In the genomic region with DNA sequence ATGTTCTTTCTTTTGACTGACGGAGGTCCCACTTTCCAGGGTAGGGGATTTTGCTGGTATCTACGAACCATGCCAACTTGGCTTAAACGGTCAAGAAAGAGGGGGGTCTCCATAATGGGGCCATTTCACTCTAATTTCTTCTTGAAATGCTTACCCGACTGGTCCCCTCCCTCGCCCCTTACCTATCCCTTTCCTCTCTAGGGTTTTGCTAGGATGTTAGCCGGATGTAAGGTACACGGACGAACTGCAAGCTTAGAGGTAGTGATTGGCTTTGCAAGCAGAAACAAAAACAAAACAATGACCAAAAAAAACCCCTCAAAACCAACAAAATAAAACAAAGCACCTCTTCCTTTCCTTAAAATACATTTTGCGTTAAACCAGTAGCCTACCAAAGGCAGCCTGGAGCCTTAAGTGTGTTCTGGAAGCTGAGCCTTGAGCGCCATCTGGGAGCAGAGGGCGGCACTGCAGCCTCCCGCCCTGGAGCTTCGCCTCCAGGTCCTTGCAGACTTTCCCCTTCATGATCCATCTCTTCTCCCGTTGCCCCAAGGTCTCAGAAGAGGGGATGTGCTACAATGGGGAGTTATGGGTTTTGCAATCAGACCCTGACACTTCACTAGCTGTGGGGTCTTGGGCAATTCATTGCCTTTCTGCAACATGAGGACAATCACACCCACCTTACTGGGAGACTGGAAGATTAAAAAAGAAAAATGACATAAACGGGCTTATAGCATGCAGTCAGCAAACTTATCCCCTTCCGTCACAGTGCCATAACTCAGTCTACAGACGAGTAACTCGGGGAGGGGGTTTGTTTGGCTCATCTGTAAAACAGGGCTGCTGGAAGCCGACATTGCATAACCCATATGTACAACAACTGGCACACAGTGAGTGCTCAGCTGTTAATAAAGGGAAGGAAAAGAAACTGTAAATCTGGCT, we compare ENCODE assay signal across 8 cellular contexts.
A peak's percentile ranks its signal among the peaks of the same experiment; 100 is the strongest.
DNase-seq lines count a peak whose midpoint lies in the region; ATAC-seq and TF ChIP-seq lines count a peak whose summit lies in the region.
"Not testable (repeated sequence)": the region's sequence is repeated elsewhere in the genome, so short reads cannot be mapped to it uniquely, and the experiment has no call there.

No MANE protein-coding gene starts in this region.

- WGBS in esophagus muscularis mucosa: 35% methylated on average over 7 of the region's 19 CpGs
- 19% methylated on average over 8 of the region's 19 CpGs for WGBS in liver

- H3K9ac ChIP-seq in liver (ENCODE audit: low read depth in 1 of 2, low read length in 2 of 2): not testable (repeated sequence)

- POLR2A ChIA-PET in A673 (lab: Charles Lee; ENCODE audit: low non-redundant PET): not testable (repeated sequence)

- not testable (repeated sequence) for TF ChIP-seq POLR2A in esophagus muscularis mucosa (IDR thresholded peaks at IDR 0.05; ENCODE audit: low read depth)

- H3K4me1 ChIP-seq in A673 (ENCODE audit: insufficient read depth, low read length, poor library complexity, severe bottlenecking); esophagus muscularis mucosa; liver (ENCODE audit: control insufficient read depth in 4 of 4, insufficient read depth in 4 of 4, low read length in 3 of 4): not testable (repeated sequence)

- not testable (repeated sequence) for H3K36me3 Mint-ChIP-seq in activated naive CD8-positive, alpha-beta T cell treated with anti-CD3 and anti-CD28 coated beads, Interleukin-2, amount 50 U/mL, for 24 hours (ENCODE audit: low read depth)

- H3K36me3 ChIP-seq in A673 (ENCODE audit: insufficient read depth, low read length, poor library complexity, severe bottlenecking); esophagus muscularis mucosa; liver (ENCODE audit: control insufficient read depth in 4 of 4, insufficient read depth in 3 of 4, low read depth in 1 of 4, low read length in 3 of 4): not testable (repeated sequence)

- DNase-seq in A673 (ENCODE audit: low spot score): peak; percentile 23
- not testable (repeated sequence) for DNase-seq in LNCaP clone FGC (ENCODE audit: low read depth); esophagus muscularis mucosa (ENCODE audit: extremely low spot score)
- DNase-seq in SHP77 treated with DMSO at 0.1 percent for 48 hours (lab: John Stamatoyannopoulos, UW): peak; percentile 0
- peak; percentile 2 for DNase-seq in activated naive CD8-positive, alpha-beta T cell treated with anti-CD3 and anti-CD28 coated beads, Interleukin-2, amount 50 U/mL, for 24 hours
- DNase-seq in putamen (ENCODE audit: low spot score): peak; percentile 5

- H3K27ac Mint-ChIP-seq in activated naive CD8-positive, alpha-beta T cell treated with anti-CD3 and anti-CD28 coated beads, Interleukin-2, amount 50 U/mL, for 24 hours: not testable (repeated sequence)

- H3K27me3 ChIP-seq in A673 (replicated peaks; ENCODE audit: insufficient read depth, low read depth, low read length, poor library complexity); esophagus muscularis mucosa; liver (ENCODE audit: control insufficient read depth in 4 of 4, insufficient read depth in 4 of 4, low read length in 3 of 4): not testable (repeated sequence)

- TF ChIP-seq EP300 in esophagus muscularis mucosa (IDR thresholded peaks at IDR 0.05): not testable (repeated sequence)

- ATAC-seq in activated naive CD8-positive, alpha-beta T cell treated with anti-CD3 and anti-CD28 coated beads, Interleukin-2, amount 50 U/mL, for 24 hours: peak; percentile 61

- peak; percentile 68 for TF ChIP-seq CTCF in A673 (conservative IDR thresholded peaks at IDR 0.05; ENCODE audit: low read depth, low read length)
- peak; percentile 66 for TF ChIP-seq CTCF in GM12874 (IDR thresholded peaks at IDR 0.05; ENCODE audit: insufficient read depth, low read depth, low read length)
- peak; percentile 59 for TF ChIP-seq CTCF in LNCaP clone FGC (IDR thresholded peaks at IDR 0.05; ENCODE audit: control insufficient read depth, extremely low read depth, insufficient read depth)
- peak; percentile 62 to 76 (median 68) for TF ChIP-seq CTCF in esophagus muscularis mucosa (IDR thresholded peaks at IDR 0.05)
- peak; percentile 67 for TF ChIP-seq CTCF in liver (IDR thresholded peaks at IDR 0.05; ENCODE audit: low read depth, low read length, missing input control)

- H3K4me3 ChIP-seq in A673 (ENCODE audit: low read depth, low read length, poor library complexity, severe bottlenecking); LNCaP clone FGC (ENCODE audit: low read depth, low read length); esophagus muscularis mucosa; liver (ENCODE audit: low read depth in 1 of 3, low read length in 3 of 3): not testable (repeated sequence)

- CTCF ChIA-PET in A673 (lab: Charles Lee): not testable (repeated sequence)

- peak; percentile 73 to 74 for TF ChIP-seq RAD21 in liver (IDR thresholded peaks at IDR 0.05)

- H3K27me3 Mint-ChIP-seq in activated naive CD8-positive, alpha-beta T cell treated with anti-CD3 and anti-CD28 coated beads, Interleukin-2, amount 50 U/mL, for 24 hours: not testable (repeated sequence)

- H3K4me1 Mint-ChIP-seq in activated naive CD8-positive, alpha-beta T cell treated with anti-CD3 and anti-CD28 coated beads, Interleukin-2, amount 50 U/mL, for 24 hours: not testable (repeated sequence)

- not testable (repeated sequence) for H3K4me3 Mint-ChIP-seq in activated naive CD8-positive, alpha-beta T cell treated with anti-CD3 and anti-CD28 coated beads, Interleukin-2, amount 50 U/mL, for 24 hours

- H3K9me3 ChIP-seq in A673 (ENCODE audit: low read depth, low read length, poor library complexity, severe bottlenecking); esophagus muscularis mucosa; liver (ENCODE audit: control insufficient read depth in 4 of 4, low read length in 3 of 4): not testable (repeated sequence)

- intact Hi-C loops in A673 (cut with micrococcal nuclease; ENCODE audit: unreplicated experiment); esophagus muscularis mucosa (cut with DNase I): not testable (repeated sequence)

- H3K27ac ChIP-seq in A673 (ENCODE audit: low read depth, low read length, poor library complexity, severe bottlenecking); esophagus muscularis mucosa (replicated peaks in 1 of 4); liver (ENCODE audit: low read depth in 1 of 2, low read length in 2 of 2): not testable (repeated sequence)

- not testable (repeated sequence) for BruUV-seq in A673 (replicated peaks; lab: Mats Ljungman, UMichigan)

- H3K9me3 Mint-ChIP-seq in activated naive CD8-positive, alpha-beta T cell treated with anti-CD3 and anti-CD28 coated beads, Interleukin-2, amount 50 U/mL, for 24 hours: not testable (repeated sequence)
